In genomic region chr5:1882337-1883119, GRCh38 we compare ENCODE assay signal across 10 cellular contexts. TPM values are rescaled to one million over a fixed set of nuclear protein-coding genes. Genes with fewer than 3 reads are reported as not detected.
A peak's percentile ranks its signal among the peaks of the same experiment; 100 is the strongest.
DNase-seq lines count a peak whose midpoint lies in the region; ATAC-seq and TF ChIP-seq lines count a peak whose summit lies in the region.
"Had no signal": no experiment of that assay in that cellular context is flagged by ENCODE, and none has a peak within 500 bp of the region (broad histone marks: within the 10 kb centered on the region; RNA-seq: fewer than 3 reads in every experiment).

IRX4 (minus strand) TSS chr5:1882925; CDS start chr5:1882647, 278 bp downstream.

- H3K36me3 Mint-ChIP-seq in natural killer cell treated with Interleukin-12 subunit alpha and Interleukin-12 subunit beta and Interleukin-15 and Interleukin-18, amount 100 ng/mL, for 72 hours, result no peaks in the 10 kb centered on the region
- H3K36me3 Mint-ChIP-seq in natural killer cell, result no peaks in the 10 kb centered on the region
- H3K36me3 Mint-ChIP-seq in activated naive CD4-positive, alpha-beta T cell treated with anti-CD3 and anti-CD28 coated beads for 36 hours (ENCODE audit: low read depth), result no peaks in the 10 kb centered on the region

- intact Hi-C loops in natural killer cell (cut with micrococcal nuclease) (no loop called here), lower lobe of right lung (cut with DNase I) (no loop called here), aorta (cut with DNase I) (no loop called here)
- intact Hi-C loops in activated naive CD4-positive, alpha-beta T cell treated with anti-CD3 and anti-CD28 coated beads for 36 hours (cut with micrococcal nuclease), result loop anchor here (5.0 kb wide), 2 partner anchors 865 to 1715 kb away; partner anchors contain the start of gene IRX1

- H3K4me1 ChIP-seq in ectodermal cell (ENCODE audit: control insufficient read depth, insufficient read depth, low read length), result peaks cover 32% of the 10 kb centered on the region
- peaks cover 28% of the 10 kb centered on the region for H3K4me1 ChIP-seq in lower lobe of right lung
- H3K4me1 ChIP-seq in aorta (ENCODE audit: control insufficient read depth in 1 of 2, insufficient read depth in 2 of 2, low read length in 2 of 2), result no peaks in the 10 kb centered on the region

- no peaks in the 10 kb centered on the region for H3K9me3 Mint-ChIP-seq in natural killer cell treated with Interleukin-12 subunit alpha and Interleukin-12 subunit beta and Interleukin-15 and Interleukin-18, amount 100 ng/mL, for 72 hours
- H3K9me3 Mint-ChIP-seq in natural killer cell, result no peaks in the 10 kb centered on the region
- H3K9me3 Mint-ChIP-seq in activated naive CD4-positive, alpha-beta T cell treated with anti-CD3 and anti-CD28 coated beads for 36 hours, result no peaks in the 10 kb centered on the region

- H3K27ac ChIP-seq in ectodermal cell (ENCODE audit: insufficient read depth, low read depth, low read length, poor library complexity, severe bottlenecking) (no peak within 1 kb of the TSS), lower lobe of right lung (no peak within 1 kb of the TSS), aorta (ENCODE audit: low read depth in 1 of 2, low read length in 2 of 2) (no peak within 1 kb of the TSS)
- H3K27ac ChIP-seq: right lobe of liver had no signal

- H3K9me3 ChIP-seq in ectodermal cell (ENCODE audit: control insufficient read depth, low read length) (no peaks in the 10 kb centered on the region), lower lobe of right lung (no peaks in the 10 kb centered on the region), aorta (ENCODE audit: control insufficient read depth, low read length) (no peaks in the 10 kb centered on the region)
- H3K9me3 ChIP-seq: right lobe of liver had no signal

- WGBS in ectodermal cell, 2 experiments, result 1% methylated on average over 83 of the region's 83 CpGs
- 0 to 1% methylated on average over 79 to 83 of the region's 83 CpGs for WGBS in aorta, 2 donors

- H3K4me3 Mint-ChIP-seq in natural killer cell treated with Interleukin-12 subunit alpha and Interleukin-12 subunit beta and Interleukin-15 and Interleukin-18, amount 100 ng/mL, for 72 hours, result no peak within 1 kb of the TSS
- no peak within 1 kb of the TSS for H3K4me3 Mint-ChIP-seq in natural killer cell
- no peak within 1 kb of the TSS for H3K4me3 Mint-ChIP-seq in activated naive CD4-positive, alpha-beta T cell treated with anti-CD3 and anti-CD28 coated beads for 36 hours

- H3K27ac Mint-ChIP-seq in natural killer cell treated with Interleukin-12 subunit alpha and Interleukin-12 subunit beta and Interleukin-15 and Interleukin-18, amount 100 ng/mL, for 72 hours, result no peak within 1 kb of the TSS
- no peak within 1 kb of the TSS for H3K27ac Mint-ChIP-seq in natural killer cell
- H3K27ac Mint-ChIP-seq in activated naive CD4-positive, alpha-beta T cell treated with anti-CD3 and anti-CD28 coated beads for 36 hours, result no peak within 1 kb of the TSS

- H3K27me3 ChIP-seq in ectodermal cell (ENCODE audit: control insufficient read depth, insufficient read depth, low read length, poor library complexity, severe bottlenecking), result peaks cover 100% of the 10 kb centered on the region
- peaks cover 96% of the 10 kb centered on the region for H3K27me3 ChIP-seq in lower lobe of right lung (ENCODE audit: low read depth)
- H3K27me3 ChIP-seq in aorta (ENCODE audit: control insufficient read depth in 1 of 2, insufficient read depth in 2 of 2, low read length in 1 of 2), result no peaks in the 10 kb centered on the region

- H3K4me1 Mint-ChIP-seq in natural killer cell treated with Interleukin-12 subunit alpha and Interleukin-12 subunit beta and Interleukin-15 and Interleukin-18, amount 100 ng/mL, for 72 hours (ENCODE audit: low read depth in 2 of 2), result peaks cover 0 to 5% of the 10 kb centered on the region in 2 donors
- H3K4me1 Mint-ChIP-seq in natural killer cell, result no peaks in the 10 kb centered on the region
- H3K4me1 Mint-ChIP-seq in activated naive CD4-positive, alpha-beta T cell treated with anti-CD3 and anti-CD28 coated beads for 36 hours (ENCODE audit: low read depth), result peaks cover 17% of the 10 kb centered on the region

- CTCF ChIA-PET in activated naive CD4-positive, alpha-beta T cell treated with anti-CD3 and anti-CD28 coated beads for 36 hours (lab: Charles Lee), result no interaction called here

- H3K27me3 Mint-ChIP-seq in natural killer cell treated with Interleukin-12 subunit alpha and Interleukin-12 subunit beta and Interleukin-15 and Interleukin-18, amount 100 ng/mL, for 72 hours, result peaks cover 27% of the 10 kb centered on the region in 2 donors
- peaks cover 25 to 35% of the 10 kb centered on the region in 2 donors for H3K27me3 Mint-ChIP-seq in natural killer cell (ENCODE audit: low read depth in 2 of 2)
- H3K27me3 Mint-ChIP-seq in activated naive CD4-positive, alpha-beta T cell treated with anti-CD3 and anti-CD28 coated beads for 36 hours (ENCODE audit: low read depth), result peaks cover 43% of the 10 kb centered on the region

- peak; percentile 54 for DNase-seq in natural killer cell treated with Interleukin-12 subunit alpha and Interleukin-12 subunit beta and Interleukin-15 and Interleukin-18, amount 100 ng/mL, for 72 hours (ENCODE audit: low spot score)
- DNase-seq in natural killer cell (no peak), lower lobe of right lung (peak; percentile 35), aorta (peak; percentile 35 to 73), medulla oblongata (ENCODE audit: extremely low spot score) (no peak)
- DNase-seq in activated naive CD4-positive, alpha-beta T cell treated with anti-CD3 and anti-CD28 coated beads for 36 hours, result no peak

- H3K36me3 ChIP-seq in ectodermal cell (ENCODE audit: control insufficient read depth, insufficient read depth, low read length) (no peaks in the 10 kb centered on the region), lower lobe of right lung (no peaks in the 10 kb centered on the region), aorta (ENCODE audit: control insufficient read depth in 1 of 2, insufficient read depth in 2 of 2, low read length in 1 of 2) (no peaks in the 10 kb centered on the region)
- H3K36me3 ChIP-seq: right lobe of liver had no signal

- TF ChIP-seq CTCF in natural killer cell (IDR thresholded peaks at IDR 0.05) (no peak), lower lobe of right lung (IDR thresholded peaks at IDR 0.05) (no peak)

- no peak for ATAC-seq in natural killer cell treated with Interleukin-12 subunit alpha and Interleukin-12 subunit beta and Interleukin-15 and Interleukin-18, amount 100 ng/mL, for 72 hours
- ATAC-seq in natural killer cell (no peak), lower lobe of right lung (peak in 1 of 2 donors; percentile 44), aorta (ENCODE audit: low FRiP score) (no peak), GM19328 (IDR thresholded peaks at IDR 0.05; ENCODE audit: unreplicated experiment) (no peak)

- peak within 1 kb of the TSS; percentile 1 for H3K4me3 ChIP-seq in ectodermal cell (ENCODE audit: insufficient read depth, low read depth, low read length)
- H3K4me3 ChIP-seq in lower lobe of right lung, result peak within 1 kb of the TSS; percentile 21
- peak within 1 kb of the TSS in 1 of 2 donors; percentile 1 for H3K4me3 ChIP-seq in aorta (ENCODE audit: low read length in 2 of 2)
- H3K4me3 ChIP-seq: right lobe of liver had no signal

RNA-seq across cellular contexts. Expression of gene IRX4, which starts in this region (rescaled TPM):
- not detected for total RNA-seq in natural killer cell treated with Interleukin-12 subunit alpha and Interleukin-12 subunit beta and Interleukin-15 and Interleukin-18, amount 100 ng/mL, for 72 hours
- not detected for total RNA-seq in natural killer cell
- not detected for polyA plus RNA-seq in ectodermal cell (2013, experiment 1 of 4)
- polyA plus RNA-seq in ectodermal cell (2013, experiment 2 of 4), result 0.14 TPM
- polyA plus RNA-seq in ectodermal cell (2013, experiment 3 of 4), result 0.16 TPM
- 0.24 TPM for polyA plus RNA-seq in ectodermal cell (2013, experiment 4 of 4)
- total RNA-seq in lower lobe of right lung, result not detected
- not detected for total RNA-seq in aorta
- polyA plus RNA-seq in aorta, result not detected
- not detected for total RNA-seq in activated naive CD4-positive, alpha-beta T cell treated with anti-CD3 and anti-CD28 coated beads for 36 hours
- total RNA-seq: LHCN-M2, right lobe of liver had no signal

Comparison
In these comparisons a context has a peak if more than half of its experiments do, and no peak if none do; other contexts are left out.
1. Peak in DNase-seq in natural killer cell treated with Interleukin-12 subunit alpha and Interleukin-12 subunit beta and Interleukin-15 and Interleukin-18, amount 100 ng/mL, for 72 hours; RNA of the gene not detected or under 1 TPM.
2. Peak in DNase-seq and H3K4me3 ChIP-seq in lower lobe of right lung; RNA of the gene not detected or under 1 TPM.
3. Peak in DNase-seq in aorta; RNA of the gene not detected or under 1 TPM.